In the genomic region with DNA sequence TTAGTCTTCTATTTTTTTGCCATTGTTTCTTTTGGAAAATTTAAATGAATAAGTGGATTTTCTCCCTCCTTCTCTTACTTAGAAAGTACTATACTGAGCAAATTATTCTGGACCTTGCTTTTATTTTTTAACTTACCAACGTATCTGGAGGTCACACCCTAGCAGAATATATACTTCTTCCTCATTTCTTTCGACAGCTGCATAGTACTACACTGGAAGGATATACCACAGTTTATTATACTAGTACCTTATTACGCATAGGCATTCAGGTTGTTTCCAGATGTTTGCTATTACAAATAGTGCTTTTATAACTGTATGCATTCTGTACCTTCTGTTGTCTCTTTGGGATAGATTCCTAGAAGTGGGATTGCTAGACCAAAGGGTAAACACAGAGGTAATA, we compare ENCODE assay signal across 27 cellular contexts.
"Had no signal": no experiment of that assay in that cellular context is flagged by ENCODE, and none has a peak within 500 bp of the region (broad histone marks: within the 10 kb centered on the region; RNA-seq: fewer than 3 reads in every experiment).

No MANE protein-coding gene starts in this region.

- H3K27me3 ChIP-seq: gastrocnemius medialis, right atrium auricular region, sigmoid colon, stomach, thyroid gland, vagina had no signal

- H3K9me3 ChIP-seq: gastrocnemius medialis, prostate gland, right atrium auricular region, sigmoid colon, stomach, thyroid gland, vagina had no signal

- H3K27ac Mint-ChIP-seq: dendritic cell treated with granulocyte-macrophage colony-stimulating factor and Interleukin-4, amounts not matched to agents 40 ng/mL and 50 ng/mL, for 4 days; endodermal cell; mesothelial cell of epicardium; nephron; stimulated activated effector memory CD8-positive, alpha-beta T cell treated with anti-CD3 and anti-CD28 coated beads, Interleukin-12 subunit alpha, Interleukin-12 subunit beta, amount 100 ng/mL, for 72 hours had no signal

- H3K4me3 ChIP-seq: gastrocnemius medialis, lung, prostate gland, right atrium auricular region, sigmoid colon, stomach, thyroid gland, vagina had no signal

- H3K9me3 Mint-ChIP-seq: dendritic cell treated with granulocyte-macrophage colony-stimulating factor and Interleukin-4, amounts not matched to agents 40 ng/mL and 50 ng/mL, for 4 days; endodermal cell; mesothelial cell of epicardium; naive thymus-derived CD4-positive, alpha-beta T cell; nephron; stimulated activated effector memory CD8-positive, alpha-beta T cell treated with anti-CD3 and anti-CD28 coated beads, Interleukin-12 subunit alpha, Interleukin-12 subunit beta, amount 100 ng/mL, for 72 hours had no signal

- ATAC-seq: esophagus mucosa; gastrocnemius medialis; left lobe of liver; naive thymus-derived CD4-positive, alpha-beta T cell; stimulated activated effector memory CD8-positive, alpha-beta T cell treated with anti-CD3 and anti-CD28 coated beads, Interleukin-12 subunit alpha, Interleukin-12 subunit beta, amount 100 ng/mL, for 72 hours had no signal

- H3K4me1 Mint-ChIP-seq: endodermal cell; mesothelial cell of epicardium; nephron; stimulated activated effector memory CD8-positive, alpha-beta T cell treated with anti-CD3 and anti-CD28 coated beads, Interleukin-12 subunit alpha, Interleukin-12 subunit beta, amount 100 ng/mL, for 72 hours had no signal

- H3K27me3 Mint-ChIP-seq: dendritic cell treated with granulocyte-macrophage colony-stimulating factor and Interleukin-4, amounts not matched to agents 40 ng/mL and 50 ng/mL, for 4 days; naive thymus-derived CD4-positive, alpha-beta T cell had no signal

- H3K4me3 Mint-ChIP-seq: dendritic cell treated with granulocyte-macrophage colony-stimulating factor and Interleukin-4, amounts not matched to agents 40 ng/mL and 50 ng/mL, for 4 days; endodermal cell; mesothelial cell of epicardium; naive thymus-derived CD4-positive, alpha-beta T cell; nephron; stimulated activated effector memory CD8-positive, alpha-beta T cell treated with anti-CD3 and anti-CD28 coated beads, Interleukin-12 subunit alpha, Interleukin-12 subunit beta, amount 100 ng/mL, for 72 hours had no signal

- FAIRE-seq: keratinocyte had no signal

- H3K4me1 ChIP-seq: gastrocnemius medialis, prostate gland, right atrium auricular region, sigmoid colon, thyroid gland, vagina had no signal

- DNase-seq: effector CD8-positive, alpha-beta T cell; endodermal cell; foreskin fibroblast; gastrocnemius medialis; head of caudate nucleus; mesenchymal stem cell; naive thymus-derived CD4-positive, alpha-beta T cell; nucleus accumbens; sigmoid colon; stimulated activated CD4-positive, alpha-beta T cell treated with anti-CD3 and anti-CD28 coated beads, Interleukin-2, amount 100 ng/mL, for 24 hours; stimulated activated CD4-positive, alpha-beta T cell treated with anti-CD3 and anti-CD28 coated beads, Interleukin-4, amount 100 ng/mL, for 24 hours; stimulated activated naive CD4-positive, alpha-beta T cell treated with Interleukin-2 at 50 U/mL for 16 hours; stomach; thyroid gland; trophoblast cell had no signal

- H3K27ac ChIP-seq: epithelial cell of prostate, gastrocnemius medialis, prostate gland, right atrium auricular region, sigmoid colon, stomach, thyroid gland, vagina had no signal
